Comparison of ENCODE assay signal across 18 cellular contexts in genomic region chr1:21724098-21724497, GRCh38. TPM values are rescaled to one million over a fixed set of nuclear protein-coding genes. Genes with fewer than 3 reads are reported as not detected.
A peak's percentile ranks its signal among the peaks of the same experiment; 100 is the strongest.
DNase-seq lines count a peak whose midpoint lies in the region; ATAC-seq, FAIRE-seq and TF ChIP-seq lines count a peak whose summit lies in the region.
"Had no signal": no experiment of that assay in that cellular context is flagged by ENCODE, and none has a peak within 500 bp of the region (broad histone marks: within the 10 kb centered on the region; RNA-seq: fewer than 3 reads in every experiment).

No MANE protein-coding gene starts in this region.

- peaks cover 44% of the 10 kb centered on the region for H3K36me3 Mint-ChIP-seq in T-helper 2 cell treated with Interferon-gamma antibody and Interleukin-4, amounts not matched to agents 5 μg/mL and 100 μg/mL, for 36 hours (ENCODE audit: low read depth)

- no peak overlapping the region for H3K27ac ChIP-seq in A549
- H3K27ac ChIP-seq: C4-2B, GM23248 had no signal

- DNase-seq in A549 (ENCODE audit: low read depth in 1 of 2, low spot score in 1 of 2), result no peak
- DNase-seq in COLO829 (ENCODE audit: low spot score), result peak; percentile 54
- DNase-seq in SK-MEL-5 (ENCODE audit: low read depth, low spot score), result peak; percentile 86
- peak; percentile 16 for DNase-seq in myocyte (ENCODE audit: low read depth)
- no peak for DNase-seq in T-helper 2 cell treated with Interferon-gamma antibody and Interleukin-4, amounts not matched to agents 5 μg/mL and 100 μg/mL, for 36 hours (ENCODE audit: low spot score)
- DNase-seq in mucosa of descending colon, result no peak
- DNase-seq in frontal cortex (ENCODE audit: low spot score in 2 of 2), result no peak
- DNase-seq: AML-193; CD4-positive, alpha-beta T cell; DMS153; DMS79; GDM1; GM23248; HCEC 1CT; KBM-7 had no signal

- ATAC-seq in A549 (no peak), mucosa of descending colon (no peak)

- 71% methylated on average over 4 of the region's 4 CpGs for WGBS in A549 (ENCODE audit: missing lambda C conversion rate)

- in situ Hi-C loops in SK-MEL-5 (cut with HindIII; ENCODE audit: low pct_unique_long_range_greater_than_20kb, low sequenced_read_pairs), result no loop called here

- no peak for TF ChIP-seq RAD21 in A549 (conservative IDR thresholded peaks at IDR 0.05 in 1 of 2, IDR thresholded peaks at IDR 0.05 in 1 of 2)

- no peak for TF ChIP-seq EP300 in A549 (IDR thresholded peaks at IDR 0.05)

- H3K27me3 Mint-ChIP-seq in T-helper 2 cell treated with Interferon-gamma antibody and Interleukin-4, amounts not matched to agents 5 μg/mL and 100 μg/mL, for 36 hours (ENCODE audit: low read depth), result no peaks in the 10 kb centered on the region
- H3K27me3 Mint-ChIP-seq: CD4-positive, alpha-beta T cell had no signal

- H3K27ac Mint-ChIP-seq in T-helper 2 cell treated with Interferon-gamma antibody and Interleukin-4, amounts not matched to agents 5 μg/mL and 100 μg/mL, for 36 hours, result no peak overlapping the region
- H3K27ac Mint-ChIP-seq: CD4-positive, alpha-beta T cell had no signal

- FAIRE-seq in A549 (lab: Jason Lieb, UNC) (no peak), frontal cortex (lab: Jason Lieb, UNC) (no peak)
- FAIRE-seq: GM12892, GM18507 had no signal

- POLR2A ChIA-PET in A549 (lab: Yijun Ruan, JAX), result no interaction called here

- H3K4me3 Mint-ChIP-seq in T-helper 2 cell treated with Interferon-gamma antibody and Interleukin-4, amounts not matched to agents 5 μg/mL and 100 μg/mL, for 36 hours, result no peak overlapping the region
- H3K4me3 Mint-ChIP-seq: CD4-positive, alpha-beta T cell had no signal

- H3K4me2 ChIP-seq in A549, result no peak overlapping the region

- H3K4me3 ChIP-seq in A549 (no peak overlapping the region), mucosa of descending colon (no peak overlapping the region)
- H3K4me3 ChIP-seq: GM23248 had no signal

- no peak for TF ChIP-seq POLR2A in A549 (IDR thresholded peaks at IDR 0.05; ENCODE audit: low read length)

- no peaks in the 10 kb centered on the region for H3K36me3 ChIP-seq in mucosa of descending colon (ENCODE audit: low read depth)

- CTCF ChIA-PET in A549 (lab: Yijun Ruan, JAX), result interaction anchor here (1.1 kb wide), 1 partner anchor 10 kb away, joined by 3 read pairs; no protein-coding TSS in a partner anchor

- H3K9me3 ChIP-seq in A549 (no peaks in the 10 kb centered on the region), mucosa of descending colon (no peaks in the 10 kb centered on the region)

- H3K4me1 Mint-ChIP-seq in T-helper 2 cell treated with Interferon-gamma antibody and Interleukin-4, amounts not matched to agents 5 μg/mL and 100 μg/mL, for 36 hours (ENCODE audit: low read depth), result no peaks in the 10 kb centered on the region

- TF ChIP-seq CTCF in A549 (IDR thresholded peaks at IDR 0.05), result no peak
- TF ChIP-seq CTCF in mucosa of descending colon (IDR thresholded peaks at IDR 0.05), result no peak

- H3K9me3 Mint-ChIP-seq in T-helper 2 cell treated with Interferon-gamma antibody and Interleukin-4, amounts not matched to agents 5 μg/mL and 100 μg/mL, for 36 hours, result no peaks in the 10 kb centered on the region
- H3K9me3 Mint-ChIP-seq: CD4-positive, alpha-beta T cell had no signal

- H3K4me1 ChIP-seq in A549, result peaks cover 6% of the 10 kb centered on the region; the same call in 1 of the 3 replicates
- H3K4me1 ChIP-seq in mucosa of descending colon (ENCODE audit: low read depth), result no peaks in the 10 kb centered on the region

- intact Hi-C loops in mucosa of descending colon (cut with DNase I, micrococcal nuclease), result no loop called here

TF ChIP-seq in A549, 52 proteins besides CTCF, POLR2A, EP300 and RAD21:
- TF ChIP-seq CHD4 (IDR thresholded peaks at IDR 0.05; ENCODE audit: borderline replicate concordance) (no peak), MAFK (IDR thresholded peaks at IDR 0.05; ENCODE audit: partially characterized antibody) (peak; percentile 35)
TF ChIP-seq in A549: peak in this region for 1.

RNA-seq across cellular contexts. Expression of gene RAP1GAP, which starts 54.9 kb away (rescaled TPM):
- polyA plus RNA-seq in A549 (2011; rRNA removed) (16.7 and 21.4 TPM in 2 replicates), A549 (2017; fragmentation: RNase III; extraction: RNeasy Plus Mini Kit Qiagen cat#74134 plus additional on column Dnase treatment) (4.3 to 5.4 TPM (median 5.1 TPM) in 3 replicates)
- polyA plus RNA-seq in A549 (2012; cell fraction: cytosol; rRNA removed), result 8.2 and 10.2 TPM in 2 replicates
- 11.6 and 12.4 TPM in 2 replicates for polyA plus RNA-seq in A549 (2012; cell fraction: nucleus; rRNA removed)
- 24.1 and 28.7 TPM in 2 replicates for polyA minus RNA-seq in A549 (2011; rRNA and poly(A)+ RNA removed)
- 0.61 and 0.95 TPM in 2 replicates for total RNA-seq in SK-MEL-5 (2014; rRNA removed; shearing (Covaris generic))
- 1.9 and 6.7 TPM in 2 replicates for polyA plus RNA-seq in SK-MEL-5 (2015; cell fraction: cytosol; rRNA removed)
- polyA plus RNA-seq in SK-MEL-5 (2015; cell fraction: nucleus; rRNA removed), result 0.88 and 1.6 TPM in 2 replicates
- total RNA-seq in myocyte (0.21 TPM in 1 of 2 replicates, not detected in the other), mucosa of descending colon (10 to 100 TPM; 15.7 to 59.6 (median 43.0) TPM), frontal cortex (18.8 TPM)
- 0.08 TPM for polyA plus RNA-seq in myocyte (2012)

RNA-seq across cellular contexts. Expression of gene USP48, which starts 58.9 kb away (rescaled TPM):
- polyA plus RNA-seq in A549 (2011; rRNA removed) (26.6 and 27.4 TPM in 2 replicates), A549 (2017; fragmentation: RNase III; extraction: RNeasy Plus Mini Kit Qiagen cat#74134 plus additional on column Dnase treatment) (22.4 to 23.8 TPM (median 22.8 TPM) in 3 replicates)
- 7.9 and 8.9 TPM in 2 replicates for polyA plus RNA-seq in A549 (2012; cell fraction: cytosol; rRNA removed)
- polyA plus RNA-seq in A549 (2012; cell fraction: nucleus; rRNA removed), result 6.7 and 8.4 TPM in 2 replicates
- 15.8 and 17.2 TPM in 2 replicates for polyA minus RNA-seq in A549 (2011; rRNA and poly(A)+ RNA removed)
- total RNA-seq in SK-MEL-5 (2014; rRNA removed; shearing (Covaris generic)), result 57.3 and 58.3 TPM in 2 replicates
- polyA plus RNA-seq in SK-MEL-5 (2015; cell fraction: cytosol; rRNA removed), result 42.8 and 53.2 TPM in 2 replicates
- polyA plus RNA-seq in SK-MEL-5 (2015; cell fraction: nucleus; rRNA removed), result 201 and 283 TPM in 2 replicates
- total RNA-seq in myocyte (24.6 and 28.4 TPM in 2 replicates), mucosa of descending colon (10 to 100 TPM; 39.1 to 70.6 (median 52.2) TPM), frontal cortex (58.7 TPM)
- polyA plus RNA-seq in myocyte (2012), result 22.5 TPM

Comparison
In these comparisons a context has a peak if more than half of its experiments do, and no peak if none do; other contexts are left out.
1. DNase-seq: peak in COLO829 (single experiment), SK-MEL-5 (single experiment) and myocyte (single experiment); none in A549 (0 of 2), T-helper 2 cell treated with Interferon-gamma antibody and Interleukin-4, amounts not matched to agents 5 μg/mL and 100 μg/mL, for 36 hours (single experiment), mucosa of descending colon (0 of 3) and frontal cortex (0 of 2).